ENCODE assay signal across 19 cellular contexts in genomic region chr6:157445277-157445676, GRCh38.
"Had no signal": no experiment of that assay in that cellular context is flagged by ENCODE, and none has a peak within 500 bp of the region (broad histone marks: within the 10 kb centered on the region; RNA-seq: fewer than 3 reads in every experiment).

No MANE protein-coding gene starts in this region.

- H3K4me1 ChIP-seq: left lung, pancreas had no signal

- H3K9me3 ChIP-seq: left lung, pancreas had no signal

- H3K4me3 ChIP-seq: left lung, pancreas had no signal

- DNase-seq: activated CD8-positive, alpha-beta memory T cell treated with anti-CD3 and anti-CD28 coated beads for 24 hours; activated CD8-positive, alpha-beta memory T cell treated with anti-CD3 and anti-CD28 coated beads, Interleukin-2, amount 50 U/mL, for 4 hours; activated T-cell treated with anti-CD3 and anti-CD28 coated beads, Interleukin-2, amount 50 U/mL, for 24 hours; central memory CD4-positive, alpha-beta T cell; foreskin keratinocyte; left lung; mammary epithelial cell; midbrain; pancreas; small intestine; stimulated activated CD4-positive, alpha-beta T cell treated with anti-CD3 and anti-CD28 coated beads, Interleukin-15, amount 100 ng/mL, for 24 hours; stimulated activated CD4-positive, alpha-beta T cell treated with anti-CD3 and anti-CD28 coated beads, Interleukin-2, amount 100 ng/mL, for 48 hours; stimulated activated CD8-positive, alpha-beta memory T cell treated with anti-CD3 and anti-CD28 coated beads, Interleukin-4, amount 100 ng/mL, for 48 hours; stimulated activated naive CD4-positive, alpha-beta T cell treated with Interleukin-2 at 50 U/mL for 16 hours; T-helper 1 cell had no signal

- H3K27ac ChIP-seq: foreskin keratinocyte, left lung, pancreas had no signal

- H3K27me3 ChIP-seq: foreskin keratinocyte, left lung, pancreas had no signal

- ATAC-seq: activated T-helper 17 cell treated with anti-CD3 and anti-CD28 coated beads, Interleukin-2, amount 50 U/mL, for 72 hours; foreskin keratinocyte; left lung; natural killer cell treated with Interleukin-12 subunit alpha and Interleukin-12 subunit beta and Interleukin-15 and Interleukin-18, amount 100 ng/mL, for 72 hours; pancreas; sciatic nerve; WTC11 had no signal

- H3K36me3 ChIP-seq: left lung, pancreas had no signal
